8 cellular contexts compared by ENCODE assay signal in the genomic region with DNA sequence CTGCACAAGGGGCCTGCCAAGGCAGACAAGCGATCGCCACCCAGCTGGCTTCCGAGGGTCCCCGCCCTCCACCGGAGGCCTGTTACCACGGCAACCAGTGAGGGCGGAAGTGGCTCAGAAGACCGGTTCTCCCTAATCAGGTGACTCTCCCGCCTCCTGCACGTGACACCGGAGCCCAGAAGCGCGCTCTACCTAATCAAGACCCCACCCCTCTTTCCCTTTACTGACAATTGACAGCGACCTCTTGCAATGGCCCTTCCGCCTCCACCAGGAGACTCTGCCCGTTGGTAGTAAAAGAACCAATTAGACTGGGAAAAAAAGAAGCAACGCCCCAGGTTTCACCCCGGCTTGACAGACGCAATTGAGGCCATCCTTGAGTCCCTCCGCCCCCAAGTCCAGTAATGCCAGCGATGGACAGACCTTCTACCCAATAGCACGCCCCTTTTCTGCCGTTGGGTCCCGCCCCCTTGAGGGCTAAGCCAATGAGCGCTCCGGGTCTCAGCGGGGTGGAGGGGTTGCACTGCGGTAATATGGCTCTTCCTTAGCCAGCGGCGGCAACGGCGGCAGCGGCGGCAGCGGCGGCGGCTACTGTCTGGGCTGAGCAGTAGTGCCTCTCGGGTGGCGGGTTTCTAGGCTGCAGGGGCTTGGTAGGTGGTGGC. TPM values are rescaled to one million over a fixed set of nuclear protein-coding genes. Genes with fewer than 3 reads are reported as not detected.
DNase-seq lines count a peak whose midpoint lies in the region; ATAC-seq and TF ChIP-seq lines count a peak whose summit lies in the region.

A gene (plus strand): TSS at position 525 of the 659 bp plus-strand sequence. CDS start 198 bp downstream, outside the sequence.

- peak within 1 kb of the TSS; percentile 81 for H3K4me3 ChIP-seq in PC-3 (ENCODE audit: low read length)
- peak within 1 kb of the TSS; percentile 87 for H3K4me3 ChIP-seq in mucosa of descending colon

- peak within 1 kb of the TSS; percentile 64 for H3K27ac ChIP-seq in PC-3 (ENCODE audit: low read length)
- H3K27ac ChIP-seq in epithelial cell of prostate: peak within 1 kb of the TSS; percentile 86

- POLR2A ChIA-PET in PC-3 (lab: Charles Lee; ENCODE audit: unreplicated experiment): no interaction called here

- peak within 1 kb of the TSS; percentile 88 for H3K4me2 ChIP-seq in PC-3 (ENCODE audit: low read length)

- peak; percentile 57; the same call in 1 of the 2 replicates for TF ChIP-seq EP300 in Ishikawa (IDR thresholded peaks at IDR 0.05; ENCODE audit: borderline replicate concordance)

- H3K79me2 ChIP-seq in PC-3 (ENCODE audit: low read length): peaks cover 46% of the 10 kb centered on the region

- no peaks in the 10 kb centered on the region for H3K27me3 ChIP-seq in PC-3 (ENCODE audit: low read length)

- H3K4me1 ChIP-seq in PC-3 (ENCODE audit: insufficient read depth, low read length) (peaks cover 36% of the 10 kb centered on the region), mucosa of descending colon (ENCODE audit: low read depth) (peaks cover 17% of the 10 kb centered on the region)

- peaks cover 8% of the 10 kb centered on the region; the same call in 1 of the 2 replicates for H4K20me1 ChIP-seq in PC-3 (ENCODE audit: low read length)

- CTCF ChIA-PET in PC-3 (lab: Charles Lee): interaction anchor here (0.5 kb wide), 1 partner anchor 44 kb away, joined by 3 read pairs; no protein-coding TSS in a partner anchor

- peak; percentile 75 for ATAC-seq in GM21576 (IDR thresholded peaks at IDR 0.05; ENCODE audit: unreplicated experiment)
- peak; percentile 82 for ATAC-seq in PC-3
- peak; percentile 94 for ATAC-seq in mucosa of descending colon

- H3K9ac ChIP-seq in PC-3 (ENCODE audit: low read length): peak within 1 kb of the TSS; percentile 83

- H3K9me3 ChIP-seq in PC-3 (ENCODE audit: low read length): no peaks in the 10 kb centered on the region
- H3K9me3 ChIP-seq in mucosa of descending colon: no peaks in the 10 kb centered on the region

- H3K9me2 ChIP-seq in PC-3 (replicated peaks; ENCODE audit: low read length): no peaks in the 10 kb centered on the region

- TF ChIP-seq RAD21 in Ishikawa (IDR thresholded peaks at IDR 0.05; ENCODE audit: low read depth): no peak

- no peaks in the 10 kb centered on the region for H3K36me3 ChIP-seq in PC-3 (ENCODE audit: low read depth, low read length)
- H3K36me3 ChIP-seq in mucosa of descending colon (ENCODE audit: low read depth): no peaks in the 10 kb centered on the region

- peak within 1 kb of the TSS; percentile 93 for H2AFZ ChIP-seq in PC-3 (ENCODE audit: low read length)

- no peak for TF ChIP-seq CTCF in PC-3 (conservative IDR thresholded peaks at IDR 0.05; ENCODE audit: low read depth, low read length)
- TF ChIP-seq CTCF in mucosa of descending colon (IDR thresholded peaks at IDR 0.05): no peak

- peak; percentile 92 for DNase-seq in DMS114 treated with DMSO at 0.1 percent for 48 hours (lab: John Stamatoyannopoulos, UW; ENCODE audit: unreplicated experiment)
- DNase-seq in PC-3: peak; percentile 100
- peak; percentile 96 for DNase-seq in activated T-cell treated with anti-CD3 and anti-CD28 coated beads for 48 hours (ENCODE audit: low read depth)
- DNase-seq in epithelial cell of prostate (ENCODE audit: low read depth, low spot score): peak; percentile 98
- peak; percentile 99 for DNase-seq in mucosa of descending colon
- DNase-seq in stimulated activated CD8-positive, alpha-beta memory T cell treated with anti-CD3 and anti-CD28 coated beads, Interleukin-4, amount 100 ng/mL, for 24 hours (ENCODE audit: low read depth): peak; percentile 95

- no peaks in the 10 kb centered on the region for H3F3A ChIP-seq in PC-3 (ENCODE audit: low read length, unreplicated experiment)

- intact Hi-C loops in PC-3 (cut with micrococcal nuclease) (loop anchor here (5.0 to 10.0 kb wide), 2 partner anchors 217 to 630 kb away; a partner anchor contains a TSS), mucosa of descending colon (cut with DNase I, micrococcal nuclease) (no loop called here)

- BruUV-seq in PC-3 (replicated peaks; lab: Mats Ljungman, UMichigan): no TSS peak

TF ChIP-seq in Ishikawa, 13 proteins besides CTCF, POLR2A, EP300 and RAD21:
- TF ChIP-seq TEAD4 (IDR thresholded peaks at IDR 0.05) (no peak), ZBTB7A (IDR thresholded peaks at IDR 0.05; ENCODE audit: low read depth) (peak; percentile 43; the same call in 1 of the 2 replicates), YY1 (IDR thresholded peaks at IDR 0.05; ENCODE audit: low read depth) (peak; percentile 79), NFIC (IDR thresholded peaks at IDR 0.05) (no peak), FOXM1 (IDR thresholded peaks at IDR 0.05; ENCODE audit: borderline replicate concordance, low read depth) (0 out of 2 replicates have a peak, but pooled peaks have one; percentile 11), TCF12 (IDR thresholded peaks at IDR 0.05; ENCODE audit: low read depth) (no peak; the same call in 1 of the 2 replicates), CREB1 (IDR thresholded peaks at IDR 0.05; ENCODE audit: low read depth) (no peak; the same call in 1 of the 2 replicates), CEBPB (IDR thresholded peaks at IDR 0.05) (0 out of 2 replicates have a peak, but pooled peaks have one; percentile 1), EGR1 (IDR thresholded peaks at IDR 0.05) (0 out of 2 replicates have a peak, but pooled peaks have one; percentile 32), TAF1 (IDR thresholded peaks at IDR 0.05; ENCODE audit: low read depth) (peak; percentile 88)
- TF ChIP-seq, protein P1, sequence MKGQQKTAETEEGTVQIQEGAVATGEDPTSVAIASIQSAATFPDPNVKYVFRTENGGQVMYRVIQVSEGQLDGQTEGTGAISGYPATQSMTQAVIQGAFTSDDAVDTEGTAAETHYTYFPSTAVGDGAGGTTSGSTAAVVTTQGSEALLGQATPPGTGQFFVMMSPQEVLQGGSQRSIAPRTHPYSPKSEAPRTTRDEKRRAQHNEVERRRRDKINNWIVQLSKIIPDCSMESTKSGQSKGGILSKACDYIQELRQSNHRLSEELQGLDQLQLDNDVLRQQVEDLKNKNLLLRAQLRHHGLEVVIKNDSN (IDR thresholded peaks at IDR 0.05): peak; percentile 99
- TF ChIP-seq, protein P2, sequence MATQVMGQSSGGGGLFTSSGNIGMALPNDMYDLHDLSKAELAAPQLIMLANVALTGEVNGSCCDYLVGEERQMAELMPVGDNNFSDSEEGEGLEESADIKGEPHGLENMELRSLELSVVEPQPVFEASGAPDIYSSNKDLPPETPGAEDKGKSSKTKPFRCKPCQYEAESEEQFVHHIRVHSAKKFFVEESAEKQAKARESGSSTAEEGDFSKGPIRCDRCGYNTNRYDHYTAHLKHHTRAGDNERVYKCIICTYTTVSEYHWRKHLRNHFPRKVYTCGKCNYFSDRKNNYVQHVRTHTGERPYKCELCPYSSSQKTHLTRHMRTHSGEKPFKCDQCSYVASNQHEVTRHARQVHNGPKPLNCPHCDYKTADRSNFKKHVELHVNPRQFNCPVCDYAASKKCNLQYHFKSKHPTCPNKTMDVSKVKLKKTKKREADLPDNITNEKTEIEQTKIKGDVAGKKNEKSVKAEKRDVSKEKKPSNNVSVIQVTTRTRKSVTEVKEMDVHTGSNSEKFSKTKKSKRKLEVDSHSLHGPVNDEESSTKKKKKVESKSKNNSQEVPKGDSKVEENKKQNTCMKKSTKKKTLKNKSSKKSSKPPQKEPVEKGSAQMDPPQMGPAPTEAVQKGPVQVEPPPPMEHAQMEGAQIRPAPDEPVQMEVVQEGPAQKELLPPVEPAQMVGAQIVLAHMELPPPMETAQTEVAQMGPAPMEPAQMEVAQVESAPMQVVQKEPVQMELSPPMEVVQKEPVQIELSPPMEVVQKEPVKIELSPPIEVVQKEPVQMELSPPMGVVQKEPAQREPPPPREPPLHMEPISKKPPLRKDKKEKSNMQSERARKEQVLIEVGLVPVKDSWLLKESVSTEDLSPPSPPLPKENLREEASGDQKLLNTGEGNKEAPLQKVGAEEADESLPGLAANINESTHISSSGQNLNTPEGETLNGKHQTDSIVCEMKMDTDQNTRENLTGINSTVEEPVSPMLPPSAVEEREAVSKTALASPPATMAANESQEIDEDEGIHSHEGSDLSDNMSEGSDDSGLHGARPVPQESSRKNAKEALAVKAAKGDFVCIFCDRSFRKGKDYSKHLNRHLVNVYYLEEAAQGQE (IDR thresholded peaks at IDR 0.05; ENCODE audit: low read depth): no peak
- TF ChIP-seq, protein P3, sequence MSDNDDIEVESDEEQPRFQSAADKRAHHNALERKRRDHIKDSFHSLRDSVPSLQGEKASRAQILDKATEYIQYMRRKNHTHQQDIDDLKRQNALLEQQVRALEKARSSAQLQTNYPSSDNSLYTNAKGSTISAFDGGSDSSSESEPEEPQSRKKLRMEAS (IDR thresholded peaks at IDR 0.05): peak; percentile 77
TF ChIP-seq in Ishikawa: peak in this region for 8.

RNA-seq across cellular contexts. Expression of the gene that starts here (rescaled TPM):
- 13.0 and 14.9 TPM in 2 replicates for total RNA-seq in PC-3 (2014; rRNA removed)
- total RNA-seq in mucosa of descending colon: 10 to 100 TPM; 14.9 to 37.1 (median 16.9) TPM

Comparison
In these comparisons a context has a peak if more than half of its experiments do, and no peak if none do; other contexts are left out.
1. Peak in every context shown above with its lines: DNase-seq, ATAC-seq, H3K4me3 ChIP-seq and H3K27ac ChIP-seq.